In the genomic region with DNA sequence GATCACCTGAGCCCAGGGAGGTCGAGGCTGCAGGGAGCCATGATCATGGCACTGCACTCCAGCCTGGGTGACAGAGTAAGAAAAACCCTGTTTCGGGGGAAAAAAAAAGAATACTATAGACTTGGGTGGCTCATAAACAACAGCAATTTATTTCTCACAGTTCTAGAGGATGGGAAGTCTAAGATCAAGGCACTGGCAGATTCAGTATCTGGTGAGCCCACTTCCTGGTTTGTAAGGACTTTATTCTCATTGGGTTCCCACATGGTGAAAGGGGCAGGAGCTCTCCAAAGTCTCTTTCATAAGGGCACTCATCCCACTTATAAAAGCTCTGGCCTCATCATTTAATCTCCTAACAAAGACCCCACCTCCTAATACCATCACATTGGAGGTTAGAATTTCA, we compare ENCODE assay signal across 18 cellular contexts. TPM values are rescaled to one million over a fixed set of nuclear protein-coding genes. Genes with fewer than 3 reads are reported as not detected.
DNase-seq lines count a peak whose midpoint lies in the region; ATAC-seq, FAIRE-seq and TF ChIP-seq lines count a peak whose summit lies in the region.
"Had no signal": no experiment of that assay in that cellular context is flagged by ENCODE, and none has a peak within 500 bp of the region (broad histone marks: within the 10 kb centered on the region; RNA-seq: fewer than 3 reads in every experiment).

No MANE protein-coding gene starts in this region.

- H3K27me3 ChIP-seq in HepG2 (ENCODE audit: control insufficient read depth in 1 of 2, insufficient read depth in 2 of 2, low read length in 2 of 2) (no peaks in the 10 kb centered on the region), right lobe of liver (no peaks in the 10 kb centered on the region), Karpas-422 (ENCODE audit: low read length) (no peaks in the 10 kb centered on the region), hepatocyte (no peaks in the 10 kb centered on the region)
- H3K27me3 ChIP-seq: BLaER1 treated with 17β-estradiol and CSF1 and Interleukin-3, amounts not matched to agents 10 nM and 100 nM; Peyer's patch had no signal

- no peak for TF ChIP-seq RAD21 in HepG2 (CRISPR knock-in tag; IDR thresholded peaks at IDR 0.05)

- CTCF ChIA-PET in HepG2 (lab: Yijun Ruan, JAX; ENCODE audit: low intra/inter-chr PET ratio, low total read pairs), result no interaction called here
- CTCF ChIA-PET in activated CD8-positive, alpha-beta T cell treated with anti-CD3 and anti-CD28 coated beads, Interleukin-2, amount 10 ng/mL, durations not matched to agents 7 days and 5 days (lab: Charles Lee), result no interaction called here

- peaks cover 9% of the 10 kb centered on the region for H3K9me3 Mint-ChIP-seq in activated CD8-positive, alpha-beta T cell treated with anti-CD3 and anti-CD28 coated beads, Interleukin-2, amount 10 ng/mL, durations not matched to agents 7 days and 5 days (ENCODE audit: insufficient read depth)
- H3K9me3 Mint-ChIP-seq in stimulated activated naive B cell treated with anti-CD40 and anti-IgM and Interleukin-4, amounts not matched to agents 10 μg/mL and 1 μg/mL and 100 μg/mL, for 72 hours, result peaks cover 0 to 1% of the 10 kb centered on the region in 2 donors
- H3K9me3 Mint-ChIP-seq: H9 had no signal

- in situ Hi-C loops in HepG2 (cut with HindIII; ENCODE audit: extremely low pct_ligation_motif_present, low pct_unique_long_range_greater_than_20kb), result no loop called here

- no peak for FAIRE-seq in HepG2 (lab: Jason Lieb, UNC)
- FAIRE-seq: GM18507 had no signal

- TF ChIP-seq EP300 in HepG2 (IDR thresholded peaks at IDR 0.05; ENCODE audit: low read depth in 2 of 2, low read length in 2 of 2) (no peak), HepG2 (CRISPR knock-in tag; IDR thresholded peaks at IDR 0.05; ENCODE audit: borderline replicate concordance) (no peak)

- peaks cover 8% of the 10 kb centered on the region; the same call in 1 of the 2 replicates for H4K20me1 ChIP-seq in HepG2 (ENCODE audit: insufficient read depth, low read length)
- no peaks in the 10 kb centered on the region for H4K20me1 ChIP-seq in Karpas-422 (ENCODE audit: insufficient read depth, low read depth, low read length)
- no peaks in the 10 kb centered on the region for H4K20me1 ChIP-seq in hepatocyte (ENCODE audit: insufficient read depth, poor library complexity, severe bottlenecking)

- POLR2A ChIA-PET in HepG2 (lab: Yijun Ruan, JAX), result interaction anchor here (1.4 kb wide), 1 partner anchor 9 kb away, joined by 5 read pairs; no protein-coding TSS in a partner anchor
- POLR2A ChIA-PET in activated CD8-positive, alpha-beta T cell treated with anti-CD3 and anti-CD28 coated beads, Interleukin-2, amount 10 ng/mL, durations not matched to agents 7 days and 5 days (lab: Charles Lee), result no interaction called here

- no peak overlapping the region for H3K4me3 Mint-ChIP-seq in activated CD8-positive, alpha-beta T cell treated with anti-CD3 and anti-CD28 coated beads, Interleukin-2, amount 10 ng/mL, durations not matched to agents 7 days and 5 days
- H3K4me3 Mint-ChIP-seq in stimulated activated naive B cell treated with anti-CD40 and anti-IgM and Interleukin-4, amounts not matched to agents 10 μg/mL and 1 μg/mL and 100 μg/mL, for 72 hours, result no peak overlapping the region
- H3K4me3 Mint-ChIP-seq: H9 had no signal

- TF ChIP-seq POLR2A in HepG2 (IDR thresholded peaks at IDR 0.05; ENCODE audit: insufficient read depth in 1 of 2, low read depth in 2 of 2, low read length in 2 of 2) (no peak), right lobe of liver (IDR thresholded peaks at IDR 0.05) (no peak)

- DNase-seq in HepG2 (ENCODE audit: low spot score) (no peak), right lobe of liver (no peak), Karpas-422 (peak; percentile 44), hepatocyte (ENCODE audit: low spot score) (no peak), NAMALWA (ENCODE audit: low spot score) (no peak), NCI-H187 treated with DMSO at 0.1 percent for 48 hours (lab: John Stamatoyannopoulos, UW) (no peak)
- no peak for DNase-seq in activated CD8-positive, alpha-beta T cell treated with anti-CD3 and anti-CD28 coated beads, Interleukin-2, amount 10 ng/mL, durations not matched to agents 7 days and 5 days
- no peak for DNase-seq in stimulated activated naive B cell treated with anti-CD40 and anti-IgM and Interleukin-4, amounts not matched to agents 10 μg/mL and 1 μg/mL and 100 μg/mL, for 72 hours
- DNase-seq: DMS53, H9, NCI-H1048, NCI-H1694, NCI-H774, Peyer's patch, SHP77, SW 1271 had no signal

- TF ChIP-seq CTCF in HepG2 (CRISPR knock-in tag; IDR thresholded peaks at IDR 0.05), result no peak
- TF ChIP-seq CTCF in right lobe of liver (IDR thresholded peaks at IDR 0.05), result no peak
- TF ChIP-seq CTCF in hepatocyte (IDR thresholded peaks at IDR 0.05; ENCODE audit: poor library complexity), result no peak

- H3K27me3 Mint-ChIP-seq in activated CD8-positive, alpha-beta T cell treated with anti-CD3 and anti-CD28 coated beads, Interleukin-2, amount 10 ng/mL, durations not matched to agents 7 days and 5 days (ENCODE audit: low read depth), result no peaks in the 10 kb centered on the region
- H3K27me3 Mint-ChIP-seq in stimulated activated naive B cell treated with anti-CD40 and anti-IgM and Interleukin-4, amounts not matched to agents 10 μg/mL and 1 μg/mL and 100 μg/mL, for 72 hours, result no peaks in the 10 kb centered on the region

- H3K4me1 ChIP-seq in HepG2 (ENCODE audit: insufficient read depth, low read length) (peaks cover 14% of the 10 kb centered on the region), right lobe of liver (peaks cover 0 to 14% (median 6%) of the 10 kb centered on the region in 4 donors), Karpas-422 (ENCODE audit: low read length) (no peaks in the 10 kb centered on the region), hepatocyte (ENCODE audit: insufficient read depth) (no peaks in the 10 kb centered on the region)
- H3K4me1 ChIP-seq: Peyer's patch had no signal

- peak; percentile 31 for ATAC-seq in HepG2
- ATAC-seq in right lobe of liver, result no peak
- no peak for ATAC-seq in activated CD8-positive, alpha-beta T cell treated with anti-CD3 and anti-CD28 coated beads, Interleukin-2, amount 10 ng/mL, durations not matched to agents 7 days and 5 days
- ATAC-seq in stimulated activated naive B cell treated with anti-CD40 and anti-IgM and Interleukin-4, amounts not matched to agents 10 μg/mL and 1 μg/mL and 100 μg/mL, for 72 hours (replicated peaks), result no peak

- 91% methylated on average over 2 of the region's 2 CpGs for WGBS in HepG2 (ENCODE audit: low lambda C conversion rate)
- WGBS in right lobe of liver (ENCODE audit: insufficient coverage, low coverage, low lambda C conversion rate, missing lambda C conversion rate), result 100% methylated on average over 2 of the region's 2 CpGs
- WGBS in hepatocyte (ENCODE audit: low lambda C conversion rate, missing lambda C conversion rate), result 95% methylated on average over 2 of the region's 2 CpGs

- peaks cover 50% of the 10 kb centered on the region for H3K36me3 Mint-ChIP-seq in activated CD8-positive, alpha-beta T cell treated with anti-CD3 and anti-CD28 coated beads, Interleukin-2, amount 10 ng/mL, durations not matched to agents 7 days and 5 days (ENCODE audit: low read depth)
- peaks cover 16 to 41% of the 10 kb centered on the region in 2 donors for H3K36me3 Mint-ChIP-seq in stimulated activated naive B cell treated with anti-CD40 and anti-IgM and Interleukin-4, amounts not matched to agents 10 μg/mL and 1 μg/mL and 100 μg/mL, for 72 hours

- H3K36me3 ChIP-seq in HepG2 (replicated peaks in 1 of 2; ENCODE audit: control insufficient read depth in 1 of 2, insufficient read depth in 2 of 2, low read length in 2 of 2) (peaks cover 3 to 25% of the 10 kb centered on the region in 2 experiments), right lobe of liver (peaks cover 0 to 29% (median 18%) of the 10 kb centered on the region in 4 donors), Karpas-422 (ENCODE audit: insufficient read depth, low read length) (peaks cover 29% of the 10 kb centered on the region; the same call in 1 of the 2 replicates), hepatocyte (replicated peaks; ENCODE audit: insufficient read depth, low read depth) (peaks cover 4% of the 10 kb centered on the region)

- H3K9me3 ChIP-seq in HepG2 (ENCODE audit: low read length) (no peaks in the 10 kb centered on the region), right lobe of liver (no peaks in the 10 kb centered on the region), Karpas-422 (ENCODE audit: low read length) (no peaks in the 10 kb centered on the region), hepatocyte (ENCODE audit: low read depth) (no peaks in the 10 kb centered on the region)
- H3K9me3 ChIP-seq: BLaER1 treated with 17β-estradiol and CSF1 and Interleukin-3, amounts not matched to agents 10 nM and 100 nM; Peyer's patch had no signal

- no peak overlapping the region for H3K4me3 ChIP-seq in HepG2 (replicated peaks in 1 of 3; ENCODE audit: insufficient read depth in 1 of 3, low read depth in 2 of 3, low read length in 3 of 3)
- no peak overlapping the region for H3K4me3 ChIP-seq in right lobe of liver
- no peak overlapping the region for H3K4me3 ChIP-seq in Karpas-422 (ENCODE audit: low read length)
- no peak overlapping the region for H3K4me3 ChIP-seq in hepatocyte
- H3K4me3 ChIP-seq: BLaER1 treated with 17β-estradiol and CSF1 and Interleukin-3, amounts not matched to agents 10 nM and 100 nM; Peyer's patch had no signal

- H3K9me2 ChIP-seq in Karpas-422 (replicated peaks; ENCODE audit: insufficient read depth, low read length) (no peaks in the 10 kb centered on the region), hepatocyte (replicated peaks; ENCODE audit: insufficient read depth) (no peaks in the 10 kb centered on the region)

- intact Hi-C loops in HepG2 (cut with micrococcal nuclease; ENCODE audit: unreplicated experiment) (no loop called here), right lobe of liver (cut with DNase I) (no loop called here)

- H3K27ac ChIP-seq in HepG2 (ENCODE audit: extremely low read length, insufficient read depth, low read length), result no peak overlapping the region
- no peak overlapping the region for H3K27ac ChIP-seq in right lobe of liver
- no peak overlapping the region for H3K27ac ChIP-seq in Karpas-422 (ENCODE audit: low read length)
- no peak overlapping the region for H3K27ac ChIP-seq in hepatocyte
- H3K27ac ChIP-seq: BLaER1 treated with 17β-estradiol and CSF1 and Interleukin-3, amounts not matched to agents 10 nM and 100 nM; Peyer's patch had no signal

- H2AFZ ChIP-seq in HepG2 (ENCODE audit: low read length), result no peak overlapping the region
- no peak overlapping the region for H2AFZ ChIP-seq in Karpas-422 (ENCODE audit: low read length)
- no peak overlapping the region for H2AFZ ChIP-seq in hepatocyte

- no peak overlapping the region for H3K4me2 ChIP-seq in HepG2 (ENCODE audit: low read depth, low read length)
- H3K4me2 ChIP-seq in Karpas-422 (ENCODE audit: low read depth, low read length, poor library complexity, severe bottlenecking), result no peak overlapping the region
- no peak overlapping the region for H3K4me2 ChIP-seq in hepatocyte
- H3K4me2 ChIP-seq: BLaER1 treated with 17β-estradiol and CSF1 and Interleukin-3, amounts not matched to agents 10 nM and 100 nM had no signal

- no TSS peak for BruUV-seq in HepG2 (replicated peaks; lab: Mats Ljungman, UMichigan)

- no peak overlapping the region for H3K9ac ChIP-seq in HepG2 (ENCODE audit: insufficient read depth, low read depth, low read length)
- no peak overlapping the region for H3K9ac ChIP-seq in Karpas-422 (ENCODE audit: low read length)
- H3K9ac ChIP-seq: BLaER1 treated with 17β-estradiol and CSF1 and Interleukin-3, amounts not matched to agents 10 nM and 100 nM had no signal

- H3K79me2 ChIP-seq in HepG2 (ENCODE audit: insufficient read depth, low read length), result peaks cover 7% of the 10 kb centered on the region
- peaks cover 12% of the 10 kb centered on the region; the same call in 1 of the 2 replicates for H3K79me2 ChIP-seq in Karpas-422 (ENCODE audit: low read length)
- peaks cover 18% of the 10 kb centered on the region for H3K79me2 ChIP-seq in hepatocyte

- peak overlapping the region; percentile 39 for H3K27ac Mint-ChIP-seq in activated CD8-positive, alpha-beta T cell treated with anti-CD3 and anti-CD28 coated beads, Interleukin-2, amount 10 ng/mL, durations not matched to agents 7 days and 5 days
- peak overlapping the region; percentile 56 for H3K27ac Mint-ChIP-seq in stimulated activated naive B cell treated with anti-CD40 and anti-IgM and Interleukin-4, amounts not matched to agents 10 μg/mL and 1 μg/mL and 100 μg/mL, for 72 hours

- peaks cover 34% of the 10 kb centered on the region for H3K4me1 Mint-ChIP-seq in activated CD8-positive, alpha-beta T cell treated with anti-CD3 and anti-CD28 coated beads, Interleukin-2, amount 10 ng/mL, durations not matched to agents 7 days and 5 days (ENCODE audit: low read depth)
- peaks cover 5 to 14% of the 10 kb centered on the region in 2 donors for H3K4me1 Mint-ChIP-seq in stimulated activated naive B cell treated with anti-CD40 and anti-IgM and Interleukin-4, amounts not matched to agents 10 μg/mL and 1 μg/mL and 100 μg/mL, for 72 hours

RNA-seq across cellular contexts. Expression of gene HINT1, which starts 8.7 kb away (rescaled TPM):
- total RNA-seq in HepG2 (2016; rRNA removed; fragmentation: Illumina TruSeq; extraction: Trizol) (428 and 545 TPM in 2 replicates), right lobe of liver (100 to 1,000 TPM; 145 to 246 (median 196) TPM), hepatocyte (268 and 291 TPM in 2 replicates)
- 309 and 320 TPM in 2 replicates for total RNA-seq in HepG2 (2016; cell fraction: cytosol; rRNA removed; fragmentation: Illumina TruSeq; extraction: Trizol; ENCODE audit: low read depth)
- 423 and 560 TPM in 2 replicates for total RNA-seq in HepG2 (2016; cell fraction: insoluble cytoplasmic fraction; rRNA removed; fragmentation: Illumina TruSeq; extraction: Trizol)
- total RNA-seq in HepG2 (2016; cell fraction: membrane; rRNA removed; fragmentation: Illumina TruSeq; extraction: Trizol), result 458 and 486 TPM in 2 replicates
- 171 and 187 TPM in 2 replicates for total RNA-seq in HepG2 (2016; cell fraction: nucleus; rRNA removed; fragmentation: Illumina TruSeq; extraction: Trizol)
- polyA plus RNA-seq in HepG2 (2011; rRNA removed) (763 and 997 TPM in 2 replicates), hepatocyte (434 and 463 TPM in 2 replicates)
- 642 and 695 TPM in 2 replicates for polyA plus RNA-seq in HepG2 (2011; cell fraction: cytosol; rRNA removed)
- 195 and 281 TPM in 2 replicates for polyA plus RNA-seq in HepG2 (2011; cell fraction: nucleus; rRNA removed)
- 655 and 738 TPM in 2 replicates for polyA plus RNA-seq in HepG2 (2012)
- polyA plus RNA-seq in HepG2 (2016; cell fraction: cytosol; fragmentation: Illumina TruSeq; extraction: Trizol; ENCODE audit: low read depth), result 408 and 481 TPM in 2 replicates
- 558 and 666 TPM in 2 replicates for polyA plus RNA-seq in HepG2 (2016; cell fraction: insoluble cytoplasmic fraction; fragmentation: Illumina TruSeq; extraction: Trizol; ENCODE audit: low read depth)
- 465 and 543 TPM in 2 replicates for polyA plus RNA-seq in HepG2 (2016; cell fraction: membrane; fragmentation: Illumina TruSeq; extraction: Trizol; ENCODE audit: low read depth)
- polyA plus RNA-seq in HepG2 (2016; cell fraction: nucleus; fragmentation: Illumina TruSeq; extraction: Trizol; ENCODE audit: insufficient read depth, low read depth), result 329 and 371 TPM in 2 replicates
- 251 and 278 TPM in 2 replicates for polyA minus RNA-seq in HepG2 (2011; rRNA and poly(A)+ RNA removed; ENCODE audit: low replicate concordance)
- polyA minus RNA-seq in HepG2 (2011; cell fraction: cytosol; rRNA and poly(A)+ RNA removed), result 130 and 157 TPM in 2 replicates
- 121 and 147 TPM in 2 replicates for polyA minus RNA-seq in HepG2 (2011; cell fraction: nucleus; rRNA and poly(A)+ RNA removed)
- 220 and 522 TPM in 2 replicates for total RNA-seq in Karpas-422 (2014; rRNA removed; shearing (Covaris generic); ENCODE audit: low replicate concordance)
- total RNA-seq in activated CD8-positive, alpha-beta T cell treated with anti-CD3 and anti-CD28 coated beads, Interleukin-2, amount 10 ng/mL, durations not matched to agents 7 days and 5 days, result 100 to 1,000 TPM; 232 to 246 TPM

RNA-seq across cellular contexts. Expression of gene LYRM7, which starts 14.4 kb away (rescaled TPM):
- 5.5 and 9.4 TPM in 2 replicates for total RNA-seq in HepG2 (2016; rRNA removed; fragmentation: Illumina TruSeq; extraction: Trizol)
- total RNA-seq in HepG2 (2016; cell fraction: cytosol; rRNA removed; fragmentation: Illumina TruSeq; extraction: Trizol; ENCODE audit: low read depth), result 0.71 and 0.81 TPM in 2 replicates
- 6.9 and 12.8 TPM in 2 replicates for total RNA-seq in HepG2 (2016; cell fraction: insoluble cytoplasmic fraction; rRNA removed; fragmentation: Illumina TruSeq; extraction: Trizol)
- total RNA-seq in HepG2 (2016; cell fraction: membrane; rRNA removed; fragmentation: Illumina TruSeq; extraction: Trizol), result 3.0 and 3.8 TPM in 2 replicates
- 3.4 and 5.0 TPM in 2 replicates for total RNA-seq in HepG2 (2016; cell fraction: nucleus; rRNA removed; fragmentation: Illumina TruSeq; extraction: Trizol)
- polyA plus RNA-seq in HepG2 (2011; rRNA removed), result 2.4 and 3.0 TPM in 2 replicates
- 0.94 and 2.1 TPM in 2 replicates for polyA plus RNA-seq in HepG2 (2011; cell fraction: cytosol; rRNA removed)
- 0.84 and 1.2 TPM in 2 replicates for polyA plus RNA-seq in HepG2 (2011; cell fraction: nucleus; rRNA removed)
- polyA plus RNA-seq in HepG2 (2012), result 4.3 and 5.5 TPM in 2 replicates
- polyA plus RNA-seq in HepG2 (2016; cell fraction: cytosol; fragmentation: Illumina TruSeq; extraction: Trizol; ENCODE audit: low read depth), result 1.6 and 3.5 TPM in 2 replicates
- polyA plus RNA-seq in HepG2 (2016; cell fraction: insoluble cytoplasmic fraction; fragmentation: Illumina TruSeq; extraction: Trizol; ENCODE audit: low read depth), result 13.4 and 14.4 TPM in 2 replicates
- polyA plus RNA-seq in HepG2 (2016; cell fraction: membrane; fragmentation: Illumina TruSeq; extraction: Trizol; ENCODE audit: low read depth), result 4.2 and 5.5 TPM in 2 replicates
- polyA plus RNA-seq in HepG2 (2016; cell fraction: nucleus; fragmentation: Illumina TruSeq; extraction: Trizol; ENCODE audit: insufficient read depth, low read depth), result 6.2 and 7.6 TPM in 2 replicates
- polyA minus RNA-seq in HepG2 (2011; rRNA and poly(A)+ RNA removed; ENCODE audit: low replicate concordance), result 0.54 and 1.4 TPM in 2 replicates
- 2.6 and 3.2 TPM in 2 replicates for polyA minus RNA-seq in HepG2 (2011; cell fraction: cytosol; rRNA and poly(A)+ RNA removed)
- 2.6 and 2.7 TPM in 2 replicates for polyA minus RNA-seq in HepG2 (2011; cell fraction: nucleus; rRNA and poly(A)+ RNA removed)
- total RNA-seq in right lobe of liver, result 1 to 10 TPM; 4.4 to 9.5 (median 5.6) TPM
- 18.8 and 28.4 TPM in 2 replicates for total RNA-seq in Karpas-422 (2014; rRNA removed; shearing (Covaris generic); ENCODE audit: low replicate concordance)
- total RNA-seq in activated CD8-positive, alpha-beta T cell treated with anti-CD3 and anti-CD28 coated beads, Interleukin-2, amount 10 ng/mL, durations not matched to agents 7 days and 5 days, result 10 to 100 TPM; 16.3 to 17.8 TPM
- 5.1 and 6.1 TPM in 2 replicates for total RNA-seq in hepatocyte
- polyA plus RNA-seq in hepatocyte, result 9.5 and 12.2 TPM in 2 replicates
